ENCODE assay signal across 12 cellular contexts in the genomic region with DNA sequence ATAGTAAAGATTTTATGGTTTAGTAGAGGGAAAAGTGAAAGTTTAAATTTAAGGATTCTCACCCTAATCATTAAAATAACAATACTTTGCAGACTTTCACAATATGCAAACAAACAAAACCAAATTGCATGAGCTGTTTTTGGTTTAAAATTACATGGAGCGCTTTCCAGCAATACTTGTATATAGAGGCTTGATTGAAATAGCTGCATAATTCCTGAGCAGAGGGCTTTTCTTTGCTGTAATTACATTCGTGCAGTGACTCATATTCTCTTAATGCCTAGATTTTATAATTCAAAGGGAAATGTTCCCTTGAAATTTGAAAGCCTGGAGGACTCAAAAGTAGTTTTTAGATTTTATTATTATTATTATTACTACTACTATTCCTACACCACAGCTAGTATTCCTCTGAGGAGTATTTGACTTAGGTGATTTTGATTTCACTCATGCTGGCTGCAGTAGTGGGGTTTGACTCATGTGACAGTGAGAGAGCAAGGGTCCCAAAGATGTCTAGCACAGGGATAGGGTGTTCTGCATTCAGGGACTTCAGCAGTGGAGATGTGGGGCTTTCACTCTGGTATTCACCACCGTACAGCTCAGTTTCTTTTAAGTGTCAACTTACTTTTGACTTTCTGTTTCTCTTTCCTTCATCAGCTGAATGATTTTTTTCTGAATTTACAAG.
A peak's percentile ranks its signal among the peaks of the same experiment; 100 is the strongest.
DNase-seq lines count a peak whose midpoint lies in the region; ATAC-seq and TF ChIP-seq lines count a peak whose summit lies in the region.
"Had no signal": no experiment of that assay in that cellular context is flagged by ENCODE, and none has a peak within 500 bp of the region (broad histone marks: within the 10 kb centered on the region; RNA-seq: fewer than 3 reads in every experiment).

No MANE protein-coding gene starts in this region.

- no peaks in the 10 kb centered on the region for H3K9me3 ChIP-seq in MM.1S (replicated peaks; ENCODE audit: insufficient read depth, low read length)

- no peak overlapping the region for H3K27ac ChIP-seq in MM.1S (ENCODE audit: low read length)

- H3K4me3 ChIP-seq in MM.1S (ENCODE audit: low read length): peak overlapping the region; percentile 7; the same call in 1 of the 2 replicates

- H3K9me2 ChIP-seq in MM.1S (replicated peaks; ENCODE audit: insufficient read depth, low read length): no peaks in the 10 kb centered on the region

- ATAC-seq in GM18517 (IDR thresholded peaks at IDR 0.05; ENCODE audit: unreplicated experiment): peak; percentile 92
- ATAC-seq in GM21360 (IDR thresholded peaks at IDR 0.05; ENCODE audit: unreplicated experiment): peak; percentile 80
- ATAC-seq in HG02943 (IDR thresholded peaks at IDR 0.05; ENCODE audit: low read depth, unreplicated experiment): peak; percentile 89
- ATAC-seq: natural killer cell treated with Interleukin-12 subunit alpha and Interleukin-12 subunit beta and Interleukin-15 and Interleukin-18, amount 100 ng/mL, for 72 hours had no signal

- DNase-seq in MM.1S: peak; percentile 36
- no peak for DNase-seq in T1000 (lab: John Stamatoyannopoulos, UW)
- no peak for DNase-seq in DMS114 treated with DMSO at 0.1 percent for 48 hours (lab: John Stamatoyannopoulos, UW; ENCODE audit: unreplicated experiment)
- DNase-seq in epidermal melanocyte (ENCODE audit: insufficient read length, low spot score): no peak
- no peak for DNase-seq in RKO (ENCODE audit: low spot score)
- DNase-seq: activated CD4-positive, CD25-positive, alpha-beta regulatory T cell treated with anti-CD3 and anti-CD28 coated beads, Interleukin-2, amount 50 U/mL, for 72 hours; anterior cingulate cortex; NCI-H1417 treated with DMSO at 0.1 percent for 48 hours had no signal

- no peak for TF ChIP-seq CTCF in MM.1S (IDR thresholded peaks at IDR 0.05; ENCODE audit: low read length)

- H3K4me1 ChIP-seq in MM.1S (ENCODE audit: low read length): peaks cover 5% of the 10 kb centered on the region; the same call in 1 of the 2 replicates

- peak overlapping the region; percentile 20; the same call in 1 of the 2 replicates for H2AFZ ChIP-seq in MM.1S (ENCODE audit: low read length)

- H3K79me2 ChIP-seq in MM.1S (ENCODE audit: low read length): no peaks in the 10 kb centered on the region

- no peaks in the 10 kb centered on the region for H3K36me3 ChIP-seq in MM.1S (replicated peaks; ENCODE audit: insufficient read depth, low read length)

- H3K27me3 ChIP-seq in MM.1S (replicated peaks; ENCODE audit: insufficient read depth, low read length): no peaks in the 10 kb centered on the region

- H3F3A ChIP-seq in MM.1S (ENCODE audit: insufficient read depth, low read length): no peaks in the 10 kb centered on the region

- H3K4me2 ChIP-seq in MM.1S (ENCODE audit: low read depth, low read length): peak overlapping the region; percentile 42; the same call in 1 of the 2 replicates

- no peaks in the 10 kb centered on the region for H4K20me1 ChIP-seq in MM.1S (ENCODE audit: insufficient read depth, low read length)

- H3K9ac ChIP-seq in MM.1S (ENCODE audit: low read length): peak overlapping the region; percentile 16; the same call in 1 of the 2 replicates
